In the genomic region with DNA sequence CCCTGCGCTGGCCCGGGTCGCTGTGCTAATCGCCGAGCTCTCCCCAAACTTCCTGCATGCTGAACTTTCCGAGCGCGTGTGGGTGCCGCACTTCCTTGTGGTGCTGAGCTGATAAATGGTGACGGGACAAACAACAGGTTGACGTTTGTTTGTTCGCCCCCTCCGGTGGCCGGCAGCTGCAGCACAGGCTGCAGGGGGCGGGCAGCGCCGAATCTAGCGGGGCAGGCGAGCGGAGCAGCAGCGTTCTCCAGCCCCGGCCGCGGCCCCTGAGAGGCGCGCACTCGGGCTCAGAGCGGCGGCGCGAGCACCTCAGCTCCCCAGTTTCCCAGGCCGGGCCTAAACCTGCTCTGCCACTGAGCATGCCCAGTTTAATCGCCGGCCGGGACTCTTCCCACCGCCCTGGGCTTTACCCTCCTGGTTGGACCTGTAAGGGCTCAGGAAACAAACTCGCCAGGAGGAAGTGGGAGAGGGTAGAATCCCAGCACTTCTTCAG, we compare ENCODE assay signal across 8 cellular contexts.
A peak's percentile ranks its signal among the peaks of the same experiment; 100 is the strongest.
DNase-seq lines count a peak whose midpoint lies in the region; ATAC-seq and TF ChIP-seq lines count a peak whose summit lies in the region.

PDGFD (minus strand) TSS at position 120 of the 493 bp plus-strand sequence.

- H3K9me3 Mint-ChIP-seq in central memory CD8-positive, alpha-beta T cell: no peaks in the 10 kb centered on the region

- peaks cover 5% of the 10 kb centered on the region for H3K36me3 Mint-ChIP-seq in central memory CD8-positive, alpha-beta T cell (ENCODE audit: insufficient read depth)

- H3K27ac Mint-ChIP-seq in central memory CD8-positive, alpha-beta T cell (ENCODE audit: low read depth): peak within 1 kb of the TSS; percentile 64

- DNase-seq in DMS53 treated with DMSO at 0.1 percent for 48 hours (lab: John Stamatoyannopoulos, UW; ENCODE audit: unreplicated experiment): peak; percentile 72
- DNase-seq in GM20000 (ENCODE audit: low spot score): peak; percentile 62
- DNase-seq in central memory CD8-positive, alpha-beta T cell (ENCODE audit: low spot score in 2 of 2): peak; percentile 16 to 55
- peak; percentile 63 for DNase-seq in kidney glomerular epithelial cell (lab: John Stamatoyannopoulos, UW)
- peak; percentile 11 to 12 for DNase-seq in stimulated activated CD8-positive, alpha-beta memory T cell treated with anti-CD3 and anti-CD28 coated beads, Interleukin-2, amount 100 ng/mL, for 1 hour (ENCODE audit: low read depth in 2 of 2)
- no peak for DNase-seq in cortex of kidney (lab: John Stamatoyannopoulos, UW)

- peak; percentile 88 for ATAC-seq in HG03558 (IDR thresholded peaks at IDR 0.05; ENCODE audit: extremely low read depth, unreplicated experiment)
- ATAC-seq in central memory CD8-positive, alpha-beta T cell (replicated peaks; ENCODE audit: extremely low read depth, poor library complexity, severe bottlenecking): peak; percentile 83

- no peaks in the 10 kb centered on the region for H3K27me3 Mint-ChIP-seq in central memory CD8-positive, alpha-beta T cell

- TF ChIP-seq POLR2A in Raji (IDR thresholded peaks at IDR 0.05; ENCODE audit: insufficient read depth, low read depth, low read length): peak; percentile 77

- H3K4me1 Mint-ChIP-seq in central memory CD8-positive, alpha-beta T cell: peaks cover 14% of the 10 kb centered on the region

- H3K4me3 Mint-ChIP-seq in central memory CD8-positive, alpha-beta T cell: peak within 1 kb of the TSS; percentile 86

- TF ChIP-seq CTCF in GM20000 (IDR thresholded peaks at IDR 0.05; ENCODE audit: extremely low read depth, missing control alignments): peak; percentile 25
